ENCODE assay signal across 1 cellular context in genomic region chr4:102828497-102828808, GRCh38.
TF ChIP-seq lines count a peak whose summit lies in the region.

No MANE protein-coding gene starts in this region.

TF ChIP-seq in HepG2, 621 proteins besides CTCF, POLR2A, EP300 and RAD21 (continued from another document):
- TF ChIP-seq ZNF451 (CRISPR knock-in tag; IDR thresholded peaks at IDR 0.05) (no peak), MIER2 (CRISPR knock-in tag; IDR thresholded peaks at IDR 0.05) (no peak), HMGXB3 (CRISPR knock-in tag; IDR thresholded peaks at IDR 0.05; ENCODE audit: borderline replicate concordance) (no peak), NAIF1 (CRISPR knock-in tag; IDR thresholded peaks at IDR 0.05; ENCODE audit: borderline replicate concordance) (peak; percentile 14; the same call in 1 of the 2 replicates), RARA (CRISPR knock-in tag; IDR thresholded peaks at IDR 0.05) (peak; percentile 3; the same call in 1 of the 2 replicates), ZNF121 (CRISPR knock-in tag; IDR thresholded peaks at IDR 0.05) (peak; percentile 24; the same call in 1 of the 2 replicates), TGIF2 (CRISPR knock-in tag; IDR thresholded peaks at IDR 0.05) (0 out of 2 replicates have a peak, but pooled peaks have one; percentile 32), ZNF275 (CRISPR knock-in tag; IDR thresholded peaks at IDR 0.05; ENCODE audit: borderline replicate concordance) (peak; percentile 15; the same call in 1 of the 2 replicates), ZNF713 (CRISPR knock-in tag; IDR thresholded peaks at IDR 0.05) (no peak), ZNF747 (CRISPR knock-in tag; IDR thresholded peaks at IDR 0.05; ENCODE audit: borderline replicate concordance) (no peak), ZNF33A (CRISPR knock-in tag; IDR thresholded peaks at IDR 0.05; ENCODE audit: borderline replicate concordance) (peak; percentile 29; the same call in 1 of the 2 replicates), TFDP2 (CRISPR knock-in tag; IDR thresholded peaks at IDR 0.05) (no peak), FOSL1 (CRISPR knock-in tag; IDR thresholded peaks at IDR 0.05; ENCODE audit: borderline replicate concordance) (no peak), SMYD3 (CRISPR knock-in tag; IDR thresholded peaks at IDR 0.05) (peak; percentile 59; the same call in 1 of the 2 replicates), ZNF468 (CRISPR knock-in tag; IDR thresholded peaks at IDR 0.05) (no peak), ZNF264 (CRISPR knock-in tag; IDR thresholded peaks at IDR 0.05) (peak; percentile 91), HNRNPL (IDR thresholded peaks at IDR 0.05; ENCODE audit: low read depth, low read length) (no peak), ZNF746 (CRISPR knock-in tag; IDR thresholded peaks at IDR 0.05) (0 out of 2 replicates have a peak, but pooled peaks have one; percentile 27), HBP1 (CRISPR knock-in tag; IDR thresholded peaks at IDR 0.05; ENCODE audit: low read depth) (0 out of 2 replicates have a peak, but pooled peaks have one; percentile 42), RNF219 (CRISPR knock-in tag; IDR thresholded peaks at IDR 0.05) (peak; percentile 66; the same call in 1 of the 2 replicates), ZNF337 (CRISPR knock-in tag; IDR thresholded peaks at IDR 0.05; ENCODE audit: borderline replicate concordance, low read depth) (no peak), MATR3 (CRISPR knock-in tag; IDR thresholded peaks at IDR 0.05) (no peak), CC2D1A (CRISPR knock-in tag; IDR thresholded peaks at IDR 0.05) (no peak), AGO1 (IDR thresholded peaks at IDR 0.05; ENCODE audit: low read depth, low read length, poor library complexity, severe bottlenecking) (no peak), CHD4 (IDR thresholded peaks at IDR 0.05; ENCODE audit: borderline replicate concordance, low read length) (no peak), SRSF4 (IDR thresholded peaks at IDR 0.05; ENCODE audit: low read depth, low read length, poor library complexity, severe bottlenecking) (no peak), RBFOX2 (IDR thresholded peaks at IDR 0.05; ENCODE audit: low read depth, low read length) (0 out of 2 replicates have a peak, but pooled peaks have one; percentile 41), ZNF615 (CRISPR knock-in tag; IDR thresholded peaks at IDR 0.05; ENCODE audit: borderline replicate concordance) (0 out of 2 replicates have a peak, but pooled peaks have one; percentile 62), ZNF33B (CRISPR knock-in tag; IDR thresholded peaks at IDR 0.05) (no peak), HIVEP1 (CRISPR knock-in tag; IDR thresholded peaks at IDR 0.05) (no peak), DPF2 (CRISPR knock-in tag; IDR thresholded peaks at IDR 0.05; ENCODE audit: borderline replicate concordance, low read depth) (no peak)
- TF ChIP-seq, protein P1, sequence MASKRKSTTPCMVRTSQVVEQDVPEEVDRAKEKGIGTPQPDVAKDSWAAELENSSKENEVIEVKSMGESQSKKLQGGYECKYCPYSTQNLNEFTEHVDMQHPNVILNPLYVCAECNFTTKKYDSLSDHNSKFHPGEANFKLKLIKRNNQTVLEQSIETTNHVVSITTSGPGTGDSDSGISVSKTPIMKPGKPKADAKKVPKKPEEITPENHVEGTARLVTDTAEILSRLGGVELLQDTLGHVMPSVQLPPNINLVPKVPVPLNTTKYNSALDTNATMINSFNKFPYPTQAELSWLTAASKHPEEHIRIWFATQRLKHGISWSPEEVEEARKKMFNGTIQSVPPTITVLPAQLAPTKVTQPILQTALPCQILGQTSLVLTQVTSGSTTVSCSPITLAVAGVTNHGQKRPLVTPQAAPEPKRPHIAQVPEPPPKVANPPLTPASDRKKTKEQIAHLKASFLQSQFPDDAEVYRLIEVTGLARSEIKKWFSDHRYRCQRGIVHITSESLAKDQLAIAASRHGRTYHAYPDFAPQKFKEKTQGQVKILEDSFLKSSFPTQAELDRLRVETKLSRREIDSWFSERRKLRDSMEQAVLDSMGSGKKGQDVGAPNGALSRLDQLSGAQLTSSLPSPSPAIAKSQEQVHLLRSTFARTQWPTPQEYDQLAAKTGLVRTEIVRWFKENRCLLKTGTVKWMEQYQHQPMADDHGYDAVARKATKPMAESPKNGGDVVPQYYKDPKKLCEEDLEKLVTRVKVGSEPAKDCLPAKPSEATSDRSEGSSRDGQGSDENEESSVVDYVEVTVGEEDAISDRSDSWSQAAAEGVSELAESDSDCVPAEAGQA (IDR thresholded peaks at IDR 0.05; ENCODE audit: low read depth) = no peak
- TF ChIP-seq, protein P1 (CRISPR knock-in tag; IDR thresholded peaks at IDR 0.05; ENCODE audit: borderline replicate concordance) = no peak
- TF ChIP-seq, protein P2, sequence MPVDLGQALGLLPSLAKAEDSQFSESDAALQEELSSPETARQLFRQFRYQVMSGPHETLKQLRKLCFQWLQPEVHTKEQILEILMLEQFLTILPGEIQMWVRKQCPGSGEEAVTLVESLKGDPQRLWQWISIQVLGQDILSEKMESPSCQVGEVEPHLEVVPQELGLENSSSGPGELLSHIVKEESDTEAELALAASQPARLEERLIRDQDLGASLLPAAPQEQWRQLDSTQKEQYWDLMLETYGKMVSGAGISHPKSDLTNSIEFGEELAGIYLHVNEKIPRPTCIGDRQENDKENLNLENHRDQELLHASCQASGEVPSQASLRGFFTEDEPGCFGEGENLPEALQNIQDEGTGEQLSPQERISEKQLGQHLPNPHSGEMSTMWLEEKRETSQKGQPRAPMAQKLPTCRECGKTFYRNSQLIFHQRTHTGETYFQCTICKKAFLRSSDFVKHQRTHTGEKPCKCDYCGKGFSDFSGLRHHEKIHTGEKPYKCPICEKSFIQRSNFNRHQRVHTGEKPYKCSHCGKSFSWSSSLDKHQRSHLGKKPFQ (CRISPR knock-in tag; IDR thresholded peaks at IDR 0.05; ENCODE audit: insufficient replicate concordance) = no peak
- TF ChIP-seq, protein P3, sequence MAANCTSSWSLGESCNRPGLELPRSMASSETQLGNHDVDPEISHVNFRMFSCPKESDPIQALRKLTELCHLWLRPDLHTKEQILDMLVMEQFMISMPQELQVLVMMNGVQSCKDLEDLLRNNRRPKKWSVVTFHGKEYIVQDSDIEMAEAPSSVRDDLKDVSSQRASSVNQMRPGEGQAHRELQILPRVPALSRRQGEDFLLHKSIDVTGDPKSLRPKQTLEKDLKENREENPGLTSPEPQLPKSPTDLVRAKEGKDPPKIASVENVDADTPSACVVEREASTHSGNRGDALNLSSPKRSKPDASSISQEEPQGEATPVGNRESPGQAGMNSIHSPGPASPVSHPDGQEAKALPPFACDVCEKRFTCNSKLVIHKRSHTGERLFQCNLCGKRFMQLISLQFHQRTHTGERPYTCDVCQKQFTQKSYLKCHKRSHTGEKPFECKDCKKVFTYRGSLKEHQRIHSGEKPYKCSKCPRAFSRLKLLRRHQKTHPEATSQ (CRISPR knock-in tag; IDR thresholded peaks at IDR 0.05; ENCODE audit: borderline replicate concordance) = 0 out of 2 replicates have a peak, but pooled peaks have one; percentile 6
- TF ChIP-seq, protein P4, sequence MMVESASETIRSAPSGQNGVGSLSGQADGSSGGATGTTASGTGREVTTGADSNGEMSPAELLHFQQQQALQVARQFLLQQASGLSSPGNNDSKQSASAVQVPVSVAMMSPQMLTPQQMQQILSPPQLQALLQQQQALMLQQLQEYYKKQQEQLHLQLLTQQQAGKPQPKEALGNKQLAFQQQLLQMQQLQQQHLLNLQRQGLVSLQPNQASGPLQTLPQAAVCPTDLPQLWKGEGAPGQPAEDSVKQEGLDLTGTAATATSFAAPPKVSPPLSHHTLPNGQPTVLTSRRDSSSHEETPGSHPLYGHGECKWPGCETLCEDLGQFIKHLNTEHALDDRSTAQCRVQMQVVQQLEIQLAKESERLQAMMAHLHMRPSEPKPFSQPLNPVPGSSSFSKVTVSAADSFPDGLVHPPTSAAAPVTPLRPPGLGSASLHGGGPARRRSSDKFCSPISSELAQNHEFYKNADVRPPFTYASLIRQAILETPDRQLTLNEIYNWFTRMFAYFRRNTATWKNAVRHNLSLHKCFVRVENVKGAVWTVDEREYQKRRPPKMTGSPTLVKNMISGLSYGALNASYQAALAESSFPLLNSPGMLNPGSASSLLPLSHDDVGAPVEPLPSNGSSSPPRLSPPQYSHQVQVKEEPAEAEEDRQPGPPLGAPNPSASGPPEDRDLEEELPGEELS (CRISPR knock-in tag; IDR thresholded peaks at IDR 0.05) = no peak
TF ChIP-seq in HepG2: peak in this region for 19.
